Comparison of ENCODE assay signal across 1 cellular context in the genomic region with DNA sequence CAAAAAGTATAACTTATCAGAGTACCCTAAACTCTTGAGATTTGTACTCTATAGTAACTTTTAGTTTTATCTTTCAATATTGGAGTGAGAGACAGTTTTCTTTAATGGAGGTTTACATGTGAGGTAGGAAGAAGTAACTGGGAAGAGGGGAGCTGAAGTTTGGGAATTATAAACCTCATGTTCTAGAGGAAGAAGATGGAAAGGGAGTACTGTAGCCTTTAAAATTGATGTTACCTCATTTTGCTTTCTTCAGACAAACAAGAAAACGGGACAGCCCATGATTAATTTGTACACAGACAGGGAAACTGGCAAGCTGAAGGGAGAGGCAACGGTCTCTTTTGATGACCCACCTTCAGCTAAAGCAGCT.
TF ChIP-seq lines count a peak whose summit lies in the region.

No MANE protein-coding gene starts in this region.

TF ChIP-seq in SK-N-SH, 30 proteins besides CTCF, POLR2A, EP300 and RAD21 (continued from another document):
- no peak for TF ChIP-seq SIN3A (IDR thresholded peaks at IDR 0.05; ENCODE audit: borderline replicate concordance, low read depth, low read length)
- no peak for TF ChIP-seq TCF12 (IDR thresholded peaks at IDR 0.05)
- no peak for TF ChIP-seq GABPA (IDR thresholded peaks at IDR 0.05; ENCODE audit: low read depth)
- no peak for TF ChIP-seq RXRA (IDR thresholded peaks at IDR 0.05; ENCODE audit: borderline replicate concordance, low read depth)
